24 cellular contexts compared by ENCODE assay signal in the genomic region with DNA sequence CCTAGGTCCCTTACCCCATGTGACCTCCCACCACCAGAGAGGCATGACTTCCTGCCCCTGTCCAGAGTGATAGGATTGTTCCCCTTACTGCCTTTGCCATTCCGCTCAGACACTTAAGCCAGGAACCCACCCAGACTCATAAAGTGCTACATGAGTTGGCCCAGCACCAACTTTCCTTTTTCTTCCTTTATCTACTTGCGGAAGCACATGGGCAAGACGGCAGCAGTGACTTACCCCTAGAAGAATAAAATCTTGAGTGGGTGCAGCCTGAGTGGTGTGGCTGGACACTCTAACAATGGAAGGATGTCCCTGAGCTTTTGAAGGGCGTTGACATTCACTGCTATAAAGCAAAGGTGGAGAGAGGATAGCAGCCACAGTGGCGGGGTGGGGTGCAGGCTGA.
"Had no signal": no experiment of that assay in that cellular context is flagged by ENCODE, and none has a peak within 500 bp of the region (broad histone marks: within the 10 kb centered on the region; RNA-seq: fewer than 3 reads in every experiment).

No MANE protein-coding gene starts in this region.

- H3K27ac Mint-ChIP-seq: IgD-negative memory B cell had no signal

- H3K36me3 Mint-ChIP-seq: IgD-negative memory B cell had no signal

- H3K9me3 ChIP-seq: SJSA1 had no signal

- H3K27me3 ChIP-seq: SJSA1 had no signal

- ATAC-seq: K562 had no signal

- H3K9ac ChIP-seq: KMS-11 had no signal

- H3K4me3 ChIP-seq: K562, SJSA1, SK-N-MC had no signal

- H3K27ac ChIP-seq: HL-60, KMS-11, SJSA1, SK-N-MC had no signal

- H3K4me2 ChIP-seq: KMS-11 had no signal

- H3K36me3 ChIP-seq: SJSA1 had no signal

- H3K4me3 Mint-ChIP-seq: IgD-negative memory B cell had no signal

- DNase-seq: Kasumi-1; MM.1S; NCI-H1092 treated with DMSO at 0.1 percent for 48 hours; NCI-H1436; NCI-H187; NCI-H2029; NCI-H2081 treated with DMSO at 0.1 percent for 48 hours; NCI-H2171; NCI-H226; NCI-H446; NCI-H510A; NCI-H524 treated with DMSO at 0.1 percent for 48 hours; NCI-H69; NCI-H774; NK-92 treated with Interleukin-12 subunit alpha and Interleukin-12 subunit beta, amount 100 ng/mL, for 24 hours; Right ventricle myocardium superior; RPMI8226; SIG-M5 had no signal

- H3K4me1 ChIP-seq: SJSA1 had no signal

- H3K4me1 Mint-ChIP-seq: IgD-negative memory B cell had no signal
